25 cellular contexts compared by ENCODE assay signal in genomic region chr17:39134878-39135277, GRCh38. TPM values are rescaled to one million over a fixed set of nuclear protein-coding genes. Genes with fewer than 3 reads are reported as not detected.
"Had no signal": no experiment of that assay in that cellular context is flagged by ENCODE, and none has a peak within 500 bp of the region (broad histone marks: within the 10 kb centered on the region; RNA-seq: fewer than 3 reads in every experiment).

No MANE protein-coding gene starts in this region.

- H3K27me3 Mint-ChIP-seq: activated CD8-positive, alpha-beta memory T cell treated with anti-CD3 and anti-CD28 coated beads, Interleukin-2, amount 10 ng/mL, durations not matched to agents 7 days and 5 days; activated naive CD8-positive, alpha-beta T cell treated with anti-CD3 and anti-CD28 coated beads for 36 hours had no signal

- H3K4me3 ChIP-seq: ascending aorta, cardiac muscle cell, coronary artery, gastroesophageal sphincter, hepatocyte, lower lobe of right lung, mucosa of descending colon, suprapubic skin had no signal

- H3K9me3 Mint-ChIP-seq: activated naive CD8-positive, alpha-beta T cell treated with anti-CD3 and anti-CD28 coated beads for 36 hours; activated T-cell treated with anti-CD3 and anti-CD28 coated beads, Interleukin-2, amount 50 U/mL, for 4 hours; natural killer cell treated with Interleukin-12 subunit alpha and Interleukin-12 subunit beta and Interleukin-15 and Interleukin-18, amount 100 ng/mL, for 72 hours; T-helper 1 cell treated with Interleukin-12 subunit alpha and Interleukin-12 subunit beta and Interleukin-4 antibody, amounts not matched to agents 30 μg/mL and 1 μg/mL, for 36 hours; type B pancreatic cell had no signal

- DNase-seq: activated CD4-positive, alpha-beta T cell treated with anti-CD3 and anti-CD28 coated beads, Interleukin-2, amount 50 U/mL, for 1 hour; activated CD4-positive, CD25-positive, alpha-beta regulatory T cell; activated CD8-positive, alpha-beta memory T cell treated with anti-CD3 and anti-CD28 coated beads, Interleukin-2, amount 10 ng/mL, durations not matched to agents 7 days and 5 days; activated effector memory CD4-positive, alpha-beta T cell treated with anti-CD3 and anti-CD28 coated beads, Interleukin-2, amount 50 U/mL, for 16 hours; activated naive CD8-positive, alpha-beta T cell treated with anti-CD3 and anti-CD28 coated beads for 36 hours; activated T-cell treated with anti-CD3 and anti-CD28 coated beads, Interleukin-2, amount 50 U/mL, for 4 hours; effector CD8-positive, alpha-beta T cell; kidney glomerular epithelial cell; lower lobe of right lung; mucosa of descending colon; stimulated activated CD4-positive, alpha-beta T cell treated with anti-CD3 and anti-CD28 coated beads, Interleukin-12 subunit alpha, Interleukin-12 subunit beta, amount 100 ng/mL, for 4 hours; stimulated activated naive CD4-positive, alpha-beta T cell treated with Interleukin-2 at 50 U/mL for 16 hours had no signal

- H3K4me1 Mint-ChIP-seq: activated CD8-positive, alpha-beta memory T cell treated with anti-CD3 and anti-CD28 coated beads, Interleukin-2, amount 10 ng/mL, durations not matched to agents 7 days and 5 days had no signal

- H3K4me1 ChIP-seq: ascending aorta, lower lobe of right lung had no signal

- H3K27ac Mint-ChIP-seq: activated CD8-positive, alpha-beta memory T cell treated with anti-CD3 and anti-CD28 coated beads, Interleukin-2, amount 10 ng/mL, durations not matched to agents 7 days and 5 days; activated naive CD8-positive, alpha-beta T cell treated with anti-CD3 and anti-CD28 coated beads for 36 hours; natural killer cell treated with Interleukin-12 subunit alpha and Interleukin-12 subunit beta and Interleukin-15 and Interleukin-18, amount 100 ng/mL, for 72 hours; T-helper 1 cell treated with Interleukin-12 subunit alpha and Interleukin-12 subunit beta and Interleukin-4 antibody, amounts not matched to agents 30 μg/mL and 1 μg/mL, for 36 hours; type B pancreatic cell had no signal

- H3K36me3 ChIP-seq: ascending aorta, cardiac muscle cell, gastroesophageal sphincter, lower lobe of right lung, suprapubic skin had no signal

- H3K27ac ChIP-seq: ascending aorta, cardiac muscle cell, coronary artery, hepatocyte, lower lobe of right lung, suprapubic skin had no signal

- H2AFZ ChIP-seq: hepatocyte had no signal

- H3K9me3 ChIP-seq: ascending aorta, gastroesophageal sphincter, lower lobe of right lung, mucosa of descending colon, suprapubic skin had no signal

- H3K4me3 Mint-ChIP-seq: activated CD8-positive, alpha-beta memory T cell treated with anti-CD3 and anti-CD28 coated beads, Interleukin-2, amount 10 ng/mL, durations not matched to agents 7 days and 5 days; activated naive CD8-positive, alpha-beta T cell treated with anti-CD3 and anti-CD28 coated beads for 36 hours; activated T-cell treated with anti-CD3 and anti-CD28 coated beads, Interleukin-2, amount 50 U/mL, for 4 hours; natural killer cell treated with Interleukin-12 subunit alpha and Interleukin-12 subunit beta and Interleukin-15 and Interleukin-18, amount 100 ng/mL, for 72 hours; T-helper 1 cell treated with Interleukin-12 subunit alpha and Interleukin-12 subunit beta and Interleukin-4 antibody, amounts not matched to agents 30 μg/mL and 1 μg/mL, for 36 hours; type B pancreatic cell had no signal

- H3K36me3 Mint-ChIP-seq: activated CD8-positive, alpha-beta memory T cell treated with anti-CD3 and anti-CD28 coated beads, Interleukin-2, amount 10 ng/mL, durations not matched to agents 7 days and 5 days; activated naive CD8-positive, alpha-beta T cell treated with anti-CD3 and anti-CD28 coated beads for 36 hours; natural killer cell treated with Interleukin-12 subunit alpha and Interleukin-12 subunit beta and Interleukin-15 and Interleukin-18, amount 100 ng/mL, for 72 hours; type B pancreatic cell had no signal

- H3K27me3 ChIP-seq: ascending aorta, cardiac muscle cell, hepatocyte, suprapubic skin had no signal

- H3K79me2 ChIP-seq: hepatocyte had no signal

- H3K4me2 ChIP-seq: hepatocyte had no signal

RNA-seq across cellular contexts. Expression of gene PLXDC1, which starts 16.6 kb away (rescaled TPM):
- total RNA-seq: pulmonary artery endothelial cell had no signal

RNA-seq across cellular contexts. Expression of gene ARL5C, which starts 31.1 kb away (rescaled TPM):
- total RNA-seq: activated naive CD8-positive, alpha-beta T cell treated with anti-CD3 and anti-CD28 coated beads for 36 hours; activated T-cell treated with anti-CD3 and anti-CD28 coated beads, Interleukin-2, amount 50 U/mL, for 4 hours; ascending aorta; fibroblast of lung; gastroesophageal sphincter; hepatocyte; lower lobe of right lung; mucosa of descending colon; natural killer cell treated with Interleukin-12 subunit alpha and Interleukin-12 subunit beta and Interleukin-15 and Interleukin-18, amount 100 ng/mL, for 72 hours; osteocyte; pulmonary artery endothelial cell; sciatic nerve; suprapubic skin had no signal
- polyA plus RNA-seq: cardiac muscle cell, fibroblast of lung, hepatocyte had no signal
